ENCODE assay signal across 9 cellular contexts in the genomic region with DNA sequence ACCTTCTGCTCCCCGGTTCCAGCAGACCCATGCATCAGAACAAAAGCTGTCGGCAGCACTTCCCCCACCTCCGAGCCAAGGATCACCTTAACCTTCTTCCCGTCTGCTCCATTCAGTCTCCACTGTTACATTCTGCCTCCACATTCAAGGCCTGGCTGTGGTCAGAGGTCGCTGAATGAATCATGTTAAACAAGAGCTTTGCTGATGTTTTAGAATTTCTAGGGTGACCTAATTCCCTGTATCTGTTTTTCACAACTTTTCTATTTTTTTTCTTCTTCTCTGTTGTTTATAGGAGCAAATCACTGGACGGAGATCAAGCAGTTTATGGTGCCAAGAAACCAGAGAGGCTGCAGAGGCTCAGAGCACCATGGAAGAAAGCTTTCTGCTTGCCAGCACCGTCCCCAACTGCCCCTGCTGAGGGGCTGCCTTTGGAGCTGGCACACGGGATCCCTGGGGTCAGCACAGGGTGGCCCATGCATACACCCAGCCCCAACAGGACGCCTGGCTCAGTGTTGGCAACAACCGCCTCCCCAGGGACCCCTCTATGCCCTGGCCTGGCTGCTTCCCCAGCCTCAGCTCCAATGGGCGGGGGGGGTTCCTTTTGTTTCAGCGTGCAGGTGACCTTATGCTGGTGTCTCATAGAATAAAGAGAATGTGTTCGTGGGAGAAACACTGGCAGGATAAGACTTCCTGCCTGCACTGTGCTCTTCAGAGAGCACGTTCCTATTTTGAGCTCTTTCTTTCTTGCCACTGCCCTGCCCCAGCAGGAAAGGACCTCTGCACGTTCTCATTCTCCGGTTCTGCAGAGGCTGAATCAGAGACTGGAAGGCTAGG.
DNase-seq lines count a peak whose midpoint lies in the region; ATAC-seq, FAIRE-seq and TF ChIP-seq lines count a peak whose summit lies in the region.
"Had no signal": no experiment of that assay in that cellular context is flagged by ENCODE, and none has a peak within 500 bp of the region (broad histone marks: within the 10 kb centered on the region; RNA-seq: fewer than 3 reads in every experiment).

No MANE protein-coding gene starts in this region.

- CTCF ChIA-PET in BJ (lab: Yijun Ruan, JAX), result interaction anchor here (0.6 to 2.4 kb wide), 5 partner anchors 9 to 176 kb away, joined by 3 to 14 read pairs (median 3); no protein-coding TSS in a partner anchor

- no peak overlapping the region for H3K23ac ChIP-seq in neuronal stem cell (ENCODE audit: low read depth, low read length, poor library complexity)

- H4K8ac ChIP-seq in neuronal stem cell (ENCODE audit: low read depth, low read length), result no peak overlapping the region

- no peak overlapping the region for H2AK5ac ChIP-seq in neuronal stem cell (ENCODE audit: low read depth, low read length)

- peaks cover 9 to 11% of the 10 kb centered on the region in 2 donors for H3K4me1 ChIP-seq in neuronal stem cell (ENCODE audit: control insufficient read depth in 2 of 2, insufficient read depth in 1 of 2, low read depth in 1 of 2, low read length in 2 of 2)

- H3K79me1 ChIP-seq in neuronal stem cell (ENCODE audit: low read depth, low read length), result no peaks in the 10 kb centered on the region

- H3K4ac ChIP-seq in neuronal stem cell (ENCODE audit: low read length), result no peak overlapping the region

- H4K91ac ChIP-seq in neuronal stem cell (ENCODE audit: low read depth, low read length, poor library complexity), result no peak overlapping the region

- peak; percentile 95 for FAIRE-seq in endometrium (lab: Jason Lieb, UNC)

- peak overlapping the region; percentile 82 for H3K18ac ChIP-seq in neuronal stem cell (ENCODE audit: low read length)

- no peak overlapping the region for H3K9ac ChIP-seq in neuronal stem cell (ENCODE audit: low read depth, low read length, poor library complexity)

- no peak overlapping the region for H2BK120ac ChIP-seq in neuronal stem cell (ENCODE audit: low read depth, low read length)

- no peaks in the 10 kb centered on the region for H3K27me3 ChIP-seq in BJ (ENCODE audit: control insufficient read depth, insufficient read depth, low read length)
- no peaks in the 10 kb centered on the region for H3K27me3 ChIP-seq in neuronal stem cell (ENCODE audit: control insufficient read depth in 3 of 3, insufficient read depth in 3 of 3, low read depth in 1 of 3, low read length in 3 of 3)

- no peak for TF ChIP-seq CTCF in BJ (IDR thresholded peaks at IDR 0.05; ENCODE audit: insufficient read depth, low read depth, low read length)
- TF ChIP-seq CTCF in NB4 (IDR thresholded peaks at IDR 0.05; ENCODE audit: low read depth, low read length), result no peak

- H3K9me3 ChIP-seq in neuronal stem cell (replicated peaks in 1 of 2; ENCODE audit: control insufficient read depth in 2 of 2, insufficient read depth in 1 of 2, low read depth in 1 of 2, low read length in 2 of 2), result no peaks in the 10 kb centered on the region

- no peak overlapping the region for H3K14ac ChIP-seq in neuronal stem cell (ENCODE audit: low read length)

- H3K4me2 ChIP-seq in neuronal stem cell (ENCODE audit: insufficient read depth, low read length, poor library complexity, severe bottlenecking), result no peak overlapping the region

- ATAC-seq in HG02571 (IDR thresholded peaks at IDR 0.05; ENCODE audit: unreplicated experiment) (no peak), GM21447 (IDR thresholded peaks at IDR 0.05; ENCODE audit: unreplicated experiment) (no peak)

- peak overlapping the region; percentile 25 for H2AFZ ChIP-seq in neuronal stem cell (ENCODE audit: low read length)

- TF ChIP-seq POLR2A in NB4 (IDR thresholded peaks at IDR 0.05; ENCODE audit: extremely low read depth, insufficient read length), result no peak

- POLR2A ChIA-PET in BJ (lab: Charles Lee), result interaction anchor here (0.6 to 0.7 kb wide), 2 partner anchors 222 to 270 kb away, joined by 3 read pairs; no protein-coding TSS in a partner anchor

- no peak overlapping the region for H2BK15ac ChIP-seq in neuronal stem cell (ENCODE audit: low read length)

- no peak overlapping the region for H3K4me3 ChIP-seq in BJ (ENCODE audit: low read depth, low read length)
- no peak overlapping the region for H3K4me3 ChIP-seq in NB4 (ENCODE audit: low read depth, low read length)
- no peak overlapping the region for H3K4me3 ChIP-seq in neuronal stem cell (ENCODE audit: low read length in 2 of 2)

- H2BK12ac ChIP-seq in neuronal stem cell (ENCODE audit: low read length), result peak overlapping the region; percentile 4

- WGBS in neuronal stem cell (ENCODE audit: extremely low coverage in 2 of 2, insufficient read length in 2 of 2, insufficient replicate concordance in 1 of 2), 2 donors, result no CpG with 5 or more reads among the region's 16 CpGs

- DNase-seq in BJ (ENCODE audit: low read depth) (peak; percentile 65), NB4 (ENCODE audit: low read depth) (peak; percentile 35), neuronal stem cell (ENCODE audit: low spot score) (no peak), ACHN (no peak), NCI-H748 (lab: John Stamatoyannopoulos, UW; ENCODE audit: unreplicated experiment) (no peak)
- DNase-seq: NCI-H226 had no signal

- in situ Hi-C loops in ACHN (cut with HindIII; ENCODE audit: low pct_ligation_motif_present, low pct_unique_long_range_greater_than_20kb, low sequenced_read_pairs), result no loop called here

- no peak overlapping the region for H2BK5ac ChIP-seq in neuronal stem cell (ENCODE audit: low read length)

- H3K36me3 ChIP-seq in BJ (ENCODE audit: control insufficient read depth, insufficient read depth, low read length) (no peaks in the 10 kb centered on the region), neuronal stem cell (replicated peaks in 1 of 2; ENCODE audit: control insufficient read depth in 2 of 2, insufficient read depth in 2 of 2, low read length in 2 of 2) (no peaks in the 10 kb centered on the region)

- H3K27ac ChIP-seq in neuronal stem cell (replicated peaks; ENCODE audit: low read length), result no peak overlapping the region

Comparison
In these comparisons a context has a peak if more than half of its experiments do, and no peak if none do; other contexts are left out.
1. DNase-seq: peak in BJ (single experiment) and NB4 (single experiment); none in neuronal stem cell (single experiment), ACHN (single experiment) and NCI-H748 (single experiment).